1 cellular context compared by ENCODE assay signal in the genomic region with DNA sequence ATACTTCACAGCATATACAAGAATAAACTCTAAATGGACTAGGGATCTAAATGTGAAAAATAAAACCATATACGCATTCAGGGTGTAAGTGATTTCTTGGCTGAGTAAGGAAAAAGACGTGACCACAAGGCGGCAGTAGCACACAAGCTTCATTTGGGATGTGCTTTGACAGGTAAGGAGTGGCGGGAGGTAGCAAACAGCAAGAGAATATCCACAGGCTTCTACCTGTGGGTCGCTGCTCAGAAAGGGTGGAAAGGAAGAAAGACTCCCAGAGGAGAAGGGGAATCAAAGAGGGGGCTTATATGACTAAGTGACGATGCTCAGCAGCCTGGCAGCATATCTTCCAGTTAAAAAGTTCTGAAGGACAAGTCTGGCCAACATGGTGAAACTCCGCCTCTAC.
TF ChIP-seq lines count a peak whose summit lies in the region.

No MANE protein-coding gene starts in this region.

TF ChIP-seq in endothelial cell of umbilical vein, 7 proteins besides CTCF, POLR2A, EP300 and RAD21 (continued from another document):
- TF ChIP-seq MYC (IDR thresholded peaks at IDR 0.05; ENCODE audit: low read depth, low read length), result no peak
- TF ChIP-seq GATA2 (IDR thresholded peaks at IDR 0.05; ENCODE audit: insufficient read depth, insufficient read length, low read depth, low read length), result no peak
- TF ChIP-seq EZH2 (IDR thresholded peaks at IDR 0.05; ENCODE audit: borderline replicate concordance, low read depth, low read length, severe bottlenecking), result no peak
- TF ChIP-seq FOS (IDR thresholded peaks at IDR 0.05; ENCODE audit: borderline replicate concordance, insufficient read depth, low read length), result no peak
- TF ChIP-seq JUN (IDR thresholded peaks at IDR 0.05; ENCODE audit: borderline replicate concordance, insufficient read depth, insufficient read length, low read depth), result no peak
- TF ChIP-seq POLR2AphosphoS5 (IDR thresholded peaks at IDR 0.05; ENCODE audit: insufficient read depth, low read depth, low read length), result no peak
